In the genomic region with DNA sequence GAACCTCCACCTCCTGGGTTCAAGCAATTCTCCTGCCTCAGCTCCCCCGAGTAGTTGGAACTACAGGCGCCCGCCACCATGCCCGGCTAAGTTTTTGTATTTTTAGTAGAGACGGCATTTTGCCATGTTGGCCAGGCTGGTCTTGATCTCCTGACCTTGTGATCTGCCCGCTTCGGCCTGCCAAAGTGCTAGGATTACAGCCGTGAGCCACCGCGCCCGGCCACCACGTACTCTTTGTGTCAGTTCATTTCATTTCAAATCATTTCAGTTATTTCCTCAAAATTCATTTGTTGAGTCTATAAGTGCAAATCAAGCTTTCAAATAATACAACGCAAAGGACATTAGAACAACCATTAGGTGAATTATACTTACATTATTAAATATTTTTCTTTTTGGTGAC, we compare ENCODE assay signal across 34 cellular contexts.
"Had no signal": no experiment of that assay in that cellular context is flagged by ENCODE, and none has a peak within 500 bp of the region (broad histone marks: within the 10 kb centered on the region; RNA-seq: fewer than 3 reads in every experiment).

No MANE protein-coding gene starts in this region.

- H3K27me3 ChIP-seq: MG63 had no signal

- H3K9me3 ChIP-seq: MG63 had no signal

- H3K4me2 ChIP-seq: KMS-11 had no signal

- H3K36me3 ChIP-seq: MG63 had no signal

- DNase-seq: Karpas-422, Kasumi-1, MG63, MM.1S, MV-4-11, NCI-H1048, NCI-H1092, NCI-H1092 treated with DMSO at 0.1 percent for 48 hours, NCI-H1105, NCI-H1105 treated with DMSO at 0.1 percent for 48 hours, NCI-H1417, NCI-H1417 treated with DMSO at 0.1 percent for 48 hours, NCI-H1436, NCI-H1436 treated with DMSO at 0.1 percent for 48 hours, NCI-H146, NCI-H1694, NCI-H1694 treated with DMSO at 0.1 percent for 48 hours, NCI-H187, NCI-H187 treated with DMSO at 0.1 percent for 48 hours, NCI-H1930, NCI-H2029, NCI-H2029 treated with DMSO at 0.1 percent for 48 hours, NCI-H2081, NCI-H2081 treated with DMSO at 0.1 percent for 48 hours, NCI-H2107, NCI-H2171, NCI-H2171 treated with DMSO at 0.1 percent for 48 hours, NCI-H2227 treated with DMSO at 0.1 percent for 48 hours, NCI-H226, NCI-H345, NCI-H446, NCI-H446 treated with DMSO at 0.1 percent for 48 hours, NCI-H510A had no signal

- H3K4me3 ChIP-seq: MG63 had no signal

- H3K27ac ChIP-seq: KMS-11 had no signal
